Comparison of ENCODE assay signal across 10 cellular contexts in genomic region chr6:25369043-25369442, GRCh38.
DNase-seq lines count a peak whose midpoint lies in the region; ATAC-seq and TF ChIP-seq lines count a peak whose summit lies in the region.
"Had no signal": no experiment of that assay in that cellular context is flagged by ENCODE, and none has a peak within 500 bp of the region (broad histone marks: within the 10 kb centered on the region; RNA-seq: fewer than 3 reads in every experiment).

No MANE protein-coding gene starts in this region.

- H3K4me2 ChIP-seq in mesenchymal stem cell (ENCODE audit: low read length, poor library complexity, severe bottlenecking), result no peak overlapping the region

- no peak overlapping the region for H4K91ac ChIP-seq in mesenchymal stem cell (ENCODE audit: low read length)

- H4K8ac ChIP-seq in mesenchymal stem cell (ENCODE audit: low read length), result no peak overlapping the region

- no peaks in the 10 kb centered on the region for H3K27me3 ChIP-seq in CD4-positive, CD25-positive, alpha-beta regulatory T cell (ENCODE audit: control insufficient read depth, insufficient read depth, low read length)
- H3K27me3 ChIP-seq in HUES64 (ENCODE audit: insufficient read depth, low read length), result no peaks in the 10 kb centered on the region
- no peaks in the 10 kb centered on the region for H3K27me3 ChIP-seq in breast epithelium
- no peaks in the 10 kb centered on the region for H3K27me3 ChIP-seq in mesenchymal stem cell (ENCODE audit: control insufficient read depth in 1 of 2, insufficient read depth in 1 of 2, low read length in 2 of 2)

- no peak overlapping the region for H2BK5ac ChIP-seq in mesenchymal stem cell (ENCODE audit: low read depth, low read length, poor library complexity, severe bottlenecking)

- no peak for TF ChIP-seq POLR2A in breast epithelium (IDR thresholded peaks at IDR 0.05)

- H3K4ac ChIP-seq in mesenchymal stem cell (ENCODE audit: low read depth in 1 of 2, low read length in 2 of 2), result no peak overlapping the region

- H3K4me3 Mint-ChIP-seq in CD4-positive, CD25-positive, alpha-beta regulatory T cell, result peak overlapping the region in 2 of 4 donors; percentile 75 to 81
- H3K4me3 Mint-ChIP-seq: neural crest cell had no signal

- peak overlapping the region in 2 of 3 donors; percentile 80 to 96 for H3K27ac Mint-ChIP-seq in CD4-positive, CD25-positive, alpha-beta regulatory T cell

- no peaks in the 10 kb centered on the region for H3K9me3 ChIP-seq in CD4-positive, CD25-positive, alpha-beta regulatory T cell (ENCODE audit: control insufficient read depth in 2 of 2, low read length in 2 of 2)
- H3K9me3 ChIP-seq in HUES64 (ENCODE audit: insufficient read depth, low read depth, low read length) (no peaks in the 10 kb centered on the region), breast epithelium (no peaks in the 10 kb centered on the region), mesenchymal stem cell (ENCODE audit: control insufficient read depth, low read length) (no peaks in the 10 kb centered on the region)

- H2AK5ac ChIP-seq in mesenchymal stem cell (ENCODE audit: low read length, severe bottlenecking), result no peak overlapping the region

- H3K9ac ChIP-seq in HUES64 (ENCODE audit: low read depth, low read length) (0 out of 2 replicates have a peak overlapping the region, but pooled peaks have one; percentile 13), mesenchymal stem cell (ENCODE audit: low read length) (peak overlapping the region; percentile 74)

- H3K79me1 ChIP-seq in mesenchymal stem cell (replicated peaks; ENCODE audit: low read length, poor library complexity, severe bottlenecking), result peaks cover 23% of the 10 kb centered on the region

- H3K27me3 Mint-ChIP-seq in CD4-positive, CD25-positive, alpha-beta regulatory T cell, result peaks cover 4% of the 10 kb centered on the region

- H2BK15ac ChIP-seq in mesenchymal stem cell (ENCODE audit: low read depth, poor library complexity, severe bottlenecking), result no peak overlapping the region

- 94% methylated on average over 6 of the region's 6 CpGs for WGBS in HUES64
- WGBS in mesenchymal stem cell, result 89% methylated on average over 5 of the region's 6 CpGs

- H2AFZ ChIP-seq in mesenchymal stem cell (ENCODE audit: low read depth, low read length), result no peak overlapping the region

- peaks cover 0 to 3% (median 0%) of the 10 kb centered on the region in 7 donors for H3K9me3 Mint-ChIP-seq in CD4-positive, CD25-positive, alpha-beta regulatory T cell

- H3K4me3 ChIP-seq in CD4-positive, CD25-positive, alpha-beta regulatory T cell (ENCODE audit: low read depth, low read length), result peak overlapping the region; percentile 60
- H3K4me3 ChIP-seq in HUES64 (ENCODE audit: low read length), result no peak overlapping the region
- H3K4me3 ChIP-seq in breast epithelium, result peak overlapping the region in 1 of 3 donors; percentile 38
- peak overlapping the region in 1 of 2 experiments; percentile 42 for H3K4me3 ChIP-seq in mesenchymal stem cell (ENCODE audit: insufficient read depth in 1 of 2, low read depth in 1 of 2, low read length in 2 of 2)

- H3K27ac ChIP-seq in CD4-positive, CD25-positive, alpha-beta regulatory T cell (ENCODE audit: insufficient read depth, low read length, poor library complexity, severe bottlenecking), result no peak overlapping the region
- H3K27ac ChIP-seq in HUES64 (ENCODE audit: low read depth, low read length), result peak overlapping the region; percentile 31
- H3K27ac ChIP-seq in breast epithelium, result peak overlapping the region; percentile 78 to 81
- no peak overlapping the region for H3K27ac ChIP-seq in mesenchymal stem cell (ENCODE audit: low read length, poor library complexity, severe bottlenecking)

- H3K18ac ChIP-seq in mesenchymal stem cell (ENCODE audit: low read depth in 1 of 2, low read length in 2 of 2), result no peak overlapping the region

- no peaks in the 10 kb centered on the region for H3K36me3 ChIP-seq in CD4-positive, CD25-positive, alpha-beta regulatory T cell (ENCODE audit: control insufficient read depth, insufficient read depth, low read length)
- H3K36me3 ChIP-seq in HUES64 (ENCODE audit: insufficient read depth, low read length) (no peaks in the 10 kb centered on the region), breast epithelium (no peaks in the 10 kb centered on the region), mesenchymal stem cell (ENCODE audit: control insufficient read depth in 1 of 2, insufficient read depth in 2 of 2, low read depth in 1 of 2, low read length in 2 of 2) (no peaks in the 10 kb centered on the region)

- H3K4me1 Mint-ChIP-seq in CD4-positive, CD25-positive, alpha-beta regulatory T cell, result peaks cover 7 to 59% (median 48%) of the 10 kb centered on the region in 4 donors
- H3K4me1 Mint-ChIP-seq: neural crest cell had no signal

- TF ChIP-seq CTCF in breast epithelium (IDR thresholded peaks at IDR 0.05), result no peak

- no peak overlapping the region for H2BK120ac ChIP-seq in mesenchymal stem cell (ENCODE audit: low read depth, low read length)

- H3K23ac ChIP-seq in mesenchymal stem cell (ENCODE audit: low read length in 2 of 2), result no peak overlapping the region

- H3K14ac ChIP-seq in mesenchymal stem cell (ENCODE audit: low read length in 2 of 2), result no peak overlapping the region

- H3K4me1 ChIP-seq in CD4-positive, CD25-positive, alpha-beta regulatory T cell (ENCODE audit: control insufficient read depth, insufficient read depth, low read length, poor library complexity, severe bottlenecking), result peaks cover 37% of the 10 kb centered on the region
- H3K4me1 ChIP-seq in HUES64 (ENCODE audit: insufficient read depth, low read length) (peaks cover 41% of the 10 kb centered on the region), breast epithelium (peaks cover 0 to 8% of the 10 kb centered on the region in 2 donors), mesenchymal stem cell (ENCODE audit: control insufficient read depth, insufficient read depth, low read depth, low read length) (peaks cover 6% of the 10 kb centered on the region)

- H2BK12ac ChIP-seq in mesenchymal stem cell (ENCODE audit: low read length in 2 of 2), result no peak overlapping the region

- no peak for DNase-seq in CD4-positive, CD25-positive, alpha-beta regulatory T cell
- DNase-seq in breast epithelium (ENCODE audit: low spot score in 2 of 2) (no peak), mesenchymal stem cell (no peak), mesenteric fat pad (ENCODE audit: low spot score) (no peak), COLO829 (ENCODE audit: low spot score) (no peak), NOMO-1 treated with DMSO at 0.1 percent for 48 hours (lab: John Stamatoyannopoulos, UW; ENCODE audit: unreplicated experiment) (no peak)
- DNase-seq in stimulated activated CD4-positive, alpha-beta T cell treated with anti-CD3 and anti-CD28 coated beads, Interleukin-4, amount 100 ng/mL, for 4 hours, result no peak
- DNase-seq: GF-D8 had no signal

- intact Hi-C loops in breast epithelium (cut with DNase I; ENCODE audit: low total_unique reads), result no loop called here

- no peak for ATAC-seq in CD4-positive, CD25-positive, alpha-beta regulatory T cell (ENCODE audit: low read depth in 2 of 2)

- H3K36me3 Mint-ChIP-seq in CD4-positive, CD25-positive, alpha-beta regulatory T cell, result peaks cover 3% of the 10 kb centered on the region

Comparison
In these comparisons a context has a peak if more than half of its experiments do, and no peak if none do; other contexts are left out.
1. H3K27ac ChIP-seq: peak in HUES64 (single experiment) and breast epithelium (2 of 2); none in CD4-positive, CD25-positive, alpha-beta regulatory T cell (single experiment) and mesenchymal stem cell (single experiment).